Comparison of ENCODE assay signal across 8 cellular contexts in the genomic region with DNA sequence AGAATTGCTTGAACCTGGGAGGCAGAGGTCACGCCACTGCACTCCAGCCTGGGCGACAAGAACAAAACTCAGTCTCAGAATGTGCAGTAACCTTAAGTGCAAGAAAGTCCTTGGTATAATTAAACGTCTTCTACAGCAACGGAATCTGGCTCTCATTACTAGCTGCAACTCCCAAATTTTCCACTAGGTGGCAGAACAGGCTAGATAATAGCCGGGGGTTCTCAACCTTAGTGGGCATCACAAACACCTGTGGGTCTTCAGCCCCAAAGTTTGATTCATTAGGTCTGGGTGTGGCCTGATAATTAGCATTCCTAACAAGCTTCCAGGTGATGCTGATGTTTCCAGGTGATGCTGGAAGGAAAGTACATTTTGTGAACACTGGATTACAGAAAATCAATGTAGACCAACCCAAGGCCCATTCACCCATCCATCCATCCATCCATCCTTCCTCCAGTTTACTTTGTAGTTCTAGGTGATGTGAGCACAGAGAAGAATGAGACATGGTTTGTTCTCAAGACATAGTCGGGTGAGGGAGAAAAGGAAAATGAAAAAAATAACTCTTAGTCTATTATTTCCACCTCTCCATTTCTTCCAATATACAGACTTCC. TPM values are rescaled to one million over a fixed set of nuclear protein-coding genes. Genes with fewer than 3 reads are reported as not detected.
DNase-seq lines count a peak whose midpoint lies in the region; ATAC-seq, FAIRE-seq and TF ChIP-seq lines count a peak whose summit lies in the region.

No MANE protein-coding gene starts in this region.

- BruUV-seq in Caco-2 (replicated peaks; lab: Mats Ljungman, UMichigan) (no TSS peak), HepG2 (replicated peaks; lab: Mats Ljungman, UMichigan) (no TSS peak)

- H3K4me1 Mint-ChIP-seq in Caco-2 (ENCODE audit: low read depth, unreplicated experiment): no peaks in the 10 kb centered on the region

- H3K4me1 ChIP-seq in Caco-2 (no peaks in the 10 kb centered on the region), HepG2 (ENCODE audit: insufficient read depth, low read length) (no peaks in the 10 kb centered on the region)

- H3K27ac Mint-ChIP-seq in Caco-2 (ENCODE audit: unreplicated experiment): no peak overlapping the region

- 0 out of 2 replicates have a peak, but pooled peaks cover 2% of the 10 kb centered on the region for H4K20me1 ChIP-seq in HepG2 (ENCODE audit: insufficient read depth, low read length)

- H3K4me3 Mint-ChIP-seq in Caco-2 (ENCODE audit: unreplicated experiment): no peak overlapping the region

- H3K27ac ChIP-seq in HepG2 (ENCODE audit: extremely low read length, insufficient read depth, low read length): no peak overlapping the region

- POLR2A ChIA-PET in Caco-2 (lab: Charles Lee): no interaction called here
- POLR2A ChIA-PET in HepG2 (lab: Yijun Ruan, JAX): interaction anchor here (0.6 to 1.7 kb wide), 4 partner anchors 20 to 180 kb away, joined by 3 to 9 read pairs (median 4); a partner anchor contains a TSS

- no peak overlapping the region for H3K9ac ChIP-seq in HepG2 (ENCODE audit: insufficient read depth, low read depth, low read length)

- in situ Hi-C loops in HepG2 (cut with HindIII; ENCODE audit: extremely low pct_ligation_motif_present, low pct_unique_long_range_greater_than_20kb): loop anchor here (5.0 kb wide), 1 partner anchor 181 kb away; no protein-coding TSS in a partner anchor

- H3K36me3 Mint-ChIP-seq in Caco-2 (ENCODE audit: insufficient read depth, unreplicated experiment): peaks cover 15% of the 10 kb centered on the region

- no peaks in the 10 kb centered on the region for H3K79me2 ChIP-seq in HepG2 (ENCODE audit: insufficient read depth, low read length)

- no peak overlapping the region for H3K4me2 ChIP-seq in HepG2 (ENCODE audit: low read depth, low read length)

- H3K9me3 ChIP-seq in Caco-2 (no peaks in the 10 kb centered on the region), HepG2 (ENCODE audit: low read length) (no peaks in the 10 kb centered on the region)

- TF ChIP-seq EP300 in HepG2 (IDR thresholded peaks at IDR 0.05; ENCODE audit: low read depth in 2 of 2, low read length in 2 of 2) (no peak), HepG2 (CRISPR knock-in tag; IDR thresholded peaks at IDR 0.05; ENCODE audit: borderline replicate concordance) (no peak)

- intact Hi-C loops in Caco-2 (cut with micrococcal nuclease; ENCODE audit: unreplicated experiment) (loop anchor here (1.0 to 5.0 kb wide), 4 partner anchors 36 to 305 kb away; a partner anchor contains a TSS), HepG2 (cut with micrococcal nuclease; ENCODE audit: unreplicated experiment) (loop anchor here (1.0 to 10.0 kb wide), 3 partner anchors 121 to 309 kb away; a partner anchor contains a TSS)

- no peaks in the 10 kb centered on the region for H3K9me3 Mint-ChIP-seq in Caco-2 (ENCODE audit: unreplicated experiment)

- CTCF ChIA-PET in Caco-2 (lab: Charles Lee) (interaction anchor here (0.7 to 1.6 kb wide), 7 partner anchors 10 to 304 kb away, joined by 3 to 9 read pairs (median 3); no protein-coding TSS in a partner anchor), HepG2 (lab: Yijun Ruan, JAX; ENCODE audit: low intra/inter-chr PET ratio, low total read pairs) (interaction anchor here (1.0 to 2.5 kb wide), 3 partner anchors 13 to 180 kb away, joined by 3 to 40 read pairs (median 4); no protein-coding TSS in a partner anchor)

- ATAC-seq in GM21825 (IDR thresholded peaks at IDR 0.05; ENCODE audit: unreplicated experiment): peak; percentile 53
- peak; percentile 79 for ATAC-seq in HepG2
- no peak for ATAC-seq in GM19455 (IDR thresholded peaks at IDR 0.05; ENCODE audit: unreplicated experiment)

- TF ChIP-seq POLR2A in HepG2 (IDR thresholded peaks at IDR 0.05; ENCODE audit: insufficient read depth in 1 of 2, low read depth in 2 of 2, low read length in 2 of 2): no peak

- peak; percentile 64 for FAIRE-seq in HepG2 (lab: Jason Lieb, UNC)

- 15% methylated on average over 3 of the region's 6 CpGs for WGBS in HepG2 (ENCODE audit: low lambda C conversion rate)

- TF ChIP-seq CTCF in Caco-2 (IDR thresholded peaks at IDR 0.05; ENCODE audit: insufficient read depth in 1 of 2, low read depth in 1 of 2, low read length in 1 of 2, severe bottlenecking in 1 of 2, unreplicated experiment in 1 of 2): peak; percentile 79 to 87
- peak; percentile 90 for TF ChIP-seq CTCF in HepG2 (CRISPR knock-in tag; IDR thresholded peaks at IDR 0.05)

- H3K27me3 ChIP-seq in Caco-2 (replicated peaks; ENCODE audit: control insufficient read depth, insufficient read depth, low read length) (no peaks in the 10 kb centered on the region), HepG2 (ENCODE audit: control insufficient read depth in 1 of 2, insufficient read depth in 2 of 2, low read length in 2 of 2) (no peaks in the 10 kb centered on the region)

- DNase-seq in Caco-2 (peak; percentile 54 to 76), NCI-H2029 treated with DMSO at 0.1 percent for 48 hours (lab: John Stamatoyannopoulos, UW) (peak; percentile 29), cerebellum (ENCODE audit: low spot score) (peak; percentile 61), HepG2 (ENCODE audit: low spot score) (peak; percentile 39)
- peak; percentile 35 to 67 for DNase-seq in activated CD4-positive, alpha-beta T cell treated with anti-CD3 and anti-CD28 coated beads for 24 hours (ENCODE audit: low read depth in 2 of 2)
- DNase-seq in stimulated activated CD8-positive, alpha-beta memory T cell treated with anti-CD3 and anti-CD28 coated beads, Interleukin-12 subunit alpha, Interleukin-12 subunit beta, amount 100 ng/mL, for 1 hour (ENCODE audit: low read depth): peak; percentile 60

- H3K36me3 ChIP-seq in Caco-2 (ENCODE audit: control insufficient read depth, insufficient read depth, low read length): no peaks in the 10 kb centered on the region
- peaks cover 2% of the 10 kb centered on the region in 2 experiments; a peak in 2 of 5 replicates for H3K36me3 ChIP-seq in HepG2 (replicated peaks in 1 of 2; ENCODE audit: control insufficient read depth in 1 of 2, insufficient read depth in 2 of 2, low read length in 2 of 2)

- H3K27me3 Mint-ChIP-seq in Caco-2 (ENCODE audit: insufficient read depth, unreplicated experiment): no peaks in the 10 kb centered on the region

- H2AFZ ChIP-seq in HepG2 (ENCODE audit: low read length): no peak overlapping the region

- H3K4me3 ChIP-seq in Caco-2 (ENCODE audit: low read depth, low read length) (no peak overlapping the region), HepG2 (replicated peaks in 1 of 3; ENCODE audit: insufficient read depth in 1 of 3, low read depth in 2 of 3, low read length in 3 of 3) (no peak overlapping the region)

- TF ChIP-seq RAD21 in HepG2 (CRISPR knock-in tag; IDR thresholded peaks at IDR 0.05): peak; percentile 90

RNA-seq across cellular contexts. Expression of a gene that starts 37.3 kb away (rescaled TPM):
- total RNA-seq in Caco-2 (2022): 72.7 and 74.3 TPM in 2 replicates
- total RNA-seq in cerebellum: 51.5 TPM
- 43.1 and 55.2 TPM in 2 replicates for total RNA-seq in HepG2 (2016; rRNA removed; fragmentation: Illumina TruSeq; extraction: Trizol)
- total RNA-seq in HepG2 (2016; cell fraction: cytosol; rRNA removed; fragmentation: Illumina TruSeq; extraction: Trizol; ENCODE audit: low read depth): 13.6 and 16.4 TPM in 2 replicates
- 46.9 and 47.7 TPM in 2 replicates for total RNA-seq in HepG2 (2016; cell fraction: insoluble cytoplasmic fraction; rRNA removed; fragmentation: Illumina TruSeq; extraction: Trizol)
- 41.5 and 42.1 TPM in 2 replicates for total RNA-seq in HepG2 (2016; cell fraction: membrane; rRNA removed; fragmentation: Illumina TruSeq; extraction: Trizol)
- 48.1 and 51.0 TPM in 2 replicates for total RNA-seq in HepG2 (2016; cell fraction: nucleus; rRNA removed; fragmentation: Illumina TruSeq; extraction: Trizol)
- polyA plus RNA-seq in HepG2 (2011; rRNA removed): 30.9 and 35.4 TPM in 2 replicates
- polyA plus RNA-seq in HepG2 (2011; cell fraction: cytosol; rRNA removed): 23.4 and 28.9 TPM in 2 replicates
- 30.6 and 35.1 TPM in 2 replicates for polyA plus RNA-seq in HepG2 (2011; cell fraction: nucleus; rRNA removed)
- 20.7 and 22.2 TPM in 2 replicates for polyA plus RNA-seq in HepG2 (2012)
- polyA plus RNA-seq in HepG2 (2016; cell fraction: cytosol; fragmentation: Illumina TruSeq; extraction: Trizol; ENCODE audit: low read depth): 17.7 and 25.1 TPM in 2 replicates
- polyA plus RNA-seq in HepG2 (2016; cell fraction: insoluble cytoplasmic fraction; fragmentation: Illumina TruSeq; extraction: Trizol; ENCODE audit: low read depth): 47.5 and 52.1 TPM in 2 replicates
- polyA plus RNA-seq in HepG2 (2016; cell fraction: membrane; fragmentation: Illumina TruSeq; extraction: Trizol; ENCODE audit: low read depth): 40.6 and 40.8 TPM in 2 replicates
- 68.4 and 72.5 TPM in 2 replicates for polyA plus RNA-seq in HepG2 (2016; cell fraction: nucleus; fragmentation: Illumina TruSeq; extraction: Trizol; ENCODE audit: insufficient read depth, low read depth)
- 26.3 and 75.5 TPM in 2 replicates for polyA minus RNA-seq in HepG2 (2011; rRNA and poly(A)+ RNA removed; ENCODE audit: low replicate concordance)
- 16.9 and 17.3 TPM in 2 replicates for polyA minus RNA-seq in HepG2 (2011; cell fraction: cytosol; rRNA and poly(A)+ RNA removed)
- 62.8 and 65.0 TPM in 2 replicates for polyA minus RNA-seq in HepG2 (2011; cell fraction: nucleus; rRNA and poly(A)+ RNA removed)

RNA-seq across cellular contexts. Expression of a gene that starts 41.7 kb away (rescaled TPM):
- 2.8 and 2.9 TPM in 2 replicates for total RNA-seq in Caco-2 (2022)
- 46.2 TPM for total RNA-seq in cerebellum
- total RNA-seq in HepG2 (2016; rRNA removed; fragmentation: Illumina TruSeq; extraction: Trizol): 3.1 and 3.3 TPM in 2 replicates
- total RNA-seq in HepG2 (2016; cell fraction: cytosol; rRNA removed; fragmentation: Illumina TruSeq; extraction: Trizol; ENCODE audit: low read depth): 0.71 and 0.88 TPM in 2 replicates
- 3.1 and 3.7 TPM in 2 replicates for total RNA-seq in HepG2 (2016; cell fraction: insoluble cytoplasmic fraction; rRNA removed; fragmentation: Illumina TruSeq; extraction: Trizol)
- total RNA-seq in HepG2 (2016; cell fraction: membrane; rRNA removed; fragmentation: Illumina TruSeq; extraction: Trizol): 4.3 and 4.5 TPM in 2 replicates
- 3.8 and 3.9 TPM in 2 replicates for total RNA-seq in HepG2 (2016; cell fraction: nucleus; rRNA removed; fragmentation: Illumina TruSeq; extraction: Trizol)
- 3.3 and 3.6 TPM in 2 replicates for polyA plus RNA-seq in HepG2 (2011; rRNA removed)
- 1.7 and 3.4 TPM in 2 replicates for polyA plus RNA-seq in HepG2 (2011; cell fraction: cytosol; rRNA removed)
- 0.82 and 1.6 TPM in 2 replicates for polyA plus RNA-seq in HepG2 (2011; cell fraction: nucleus; rRNA removed)
- 6.3 and 6.4 TPM in 2 replicates for polyA plus RNA-seq in HepG2 (2012)
- 0.44 and 0.52 TPM in 2 replicates for polyA plus RNA-seq in HepG2 (2016; cell fraction: cytosol; fragmentation: Illumina TruSeq; extraction: Trizol; ENCODE audit: low read depth)
- polyA plus RNA-seq in HepG2 (2016; cell fraction: insoluble cytoplasmic fraction; fragmentation: Illumina TruSeq; extraction: Trizol; ENCODE audit: low read depth): 3.5 and 4.3 TPM in 2 replicates
- polyA plus RNA-seq in HepG2 (2016; cell fraction: membrane; fragmentation: Illumina TruSeq; extraction: Trizol; ENCODE audit: low read depth): 2.7 and 2.9 TPM in 2 replicates
- 4.6 and 4.7 TPM in 2 replicates for polyA plus RNA-seq in HepG2 (2016; cell fraction: nucleus; fragmentation: Illumina TruSeq; extraction: Trizol; ENCODE audit: insufficient read depth, low read depth)
- polyA minus RNA-seq in HepG2 (2011; rRNA and poly(A)+ RNA removed; ENCODE audit: low replicate concordance): 2.5 and 6.5 TPM in 2 replicates
- 4.0 and 5.0 TPM in 2 replicates for polyA minus RNA-seq in HepG2 (2011; cell fraction: cytosol; rRNA and poly(A)+ RNA removed)
- polyA minus RNA-seq in HepG2 (2011; cell fraction: nucleus; rRNA and poly(A)+ RNA removed): 1.9 and 4.0 TPM in 2 replicates
